In the genomic region with DNA sequence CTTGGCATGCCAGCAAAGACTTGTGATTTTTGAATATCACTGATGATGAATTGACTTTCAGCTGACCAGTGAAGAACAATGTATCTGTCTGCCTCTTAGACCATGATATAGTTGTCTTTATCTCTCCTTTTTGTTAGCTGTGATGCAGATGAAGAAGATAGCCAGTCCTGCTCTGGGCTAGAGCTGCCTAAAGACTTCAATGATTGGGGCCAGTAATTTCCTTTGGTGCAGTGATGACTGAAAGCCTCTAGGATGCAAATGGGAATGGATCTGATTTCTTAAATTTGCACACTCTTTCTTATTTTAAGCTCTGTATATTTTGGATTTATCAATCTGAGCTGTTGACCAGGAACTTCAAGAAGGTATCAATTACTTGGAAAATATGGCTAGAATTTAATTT, we compare ENCODE assay signal across 42 cellular contexts. TPM values are rescaled to one million over a fixed set of nuclear protein-coding genes. Genes with fewer than 3 reads are reported as not detected.
"Had no signal": no experiment of that assay in that cellular context is flagged by ENCODE, and none has a peak within 500 bp of the region (broad histone marks: within the 10 kb centered on the region; RNA-seq: fewer than 3 reads in every experiment).

TAS2R9 (minus strand) TSS at position 101 of the 400 bp plus-strand sequence; CDS start at position 8, 93 bp downstream.

- H3K4me1 Mint-ChIP-seq: activated naive CD4-positive, alpha-beta T cell treated with anti-CD3 and anti-CD28 coated beads, Interleukin-2, amount 10 ng/mL, durations not matched to agents 7 days and 5 days; activated naive CD4-positive, alpha-beta T cell treated with anti-CD3 and anti-CD28 coated beads, Interleukin-2, amount 50 U/mL, for 24 hours; activated naive CD8-positive, alpha-beta T cell treated with anti-CD3 and anti-CD28 coated beads for 36 hours; activated naive CD8-positive, alpha-beta T cell treated with anti-CD3 and anti-CD28 coated beads, Interleukin-2, amount 50 U/mL, for 24 hours; activated T-helper 17 cell treated with anti-CD3 and anti-CD28 coated beads, Interleukin-2, amount 50 U/mL, for 72 hours; brain; central memory CD8-positive, alpha-beta T cell had no signal

- H3K36me3 Mint-ChIP-seq: activated naive CD4-positive, alpha-beta T cell treated with anti-CD3 and anti-CD28 coated beads, Interleukin-2, amount 10 ng/mL, durations not matched to agents 7 days and 5 days; activated naive CD4-positive, alpha-beta T cell treated with anti-CD3 and anti-CD28 coated beads, Interleukin-2, amount 50 U/mL, for 24 hours; activated naive CD4-positive, alpha-beta T cell treated with anti-CD3 and anti-CD28 coated beads, Interleukin-2, amount 50 U/mL, for 72 hours; activated naive CD8-positive, alpha-beta T cell; activated naive CD8-positive, alpha-beta T cell treated with anti-CD3 and anti-CD28 coated beads for 36 hours; activated naive CD8-positive, alpha-beta T cell treated with anti-CD3 and anti-CD28 coated beads, Interleukin-2, amount 10 ng/mL, durations not matched to agents 7 days and 5 days; brain had no signal

- H3K27me3 Mint-ChIP-seq: activated naive CD4-positive, alpha-beta T cell treated with anti-CD3 and anti-CD28 coated beads, Interleukin-2, amount 10 ng/mL, durations not matched to agents 7 days and 5 days had no signal

- H3K9me3 Mint-ChIP-seq: activated naive CD4-positive, alpha-beta T cell treated with anti-CD3 and anti-CD28 coated beads for 36 hours; activated naive CD4-positive, alpha-beta T cell treated with anti-CD3 and anti-CD28 coated beads, Interleukin-2, amount 10 ng/mL, durations not matched to agents 7 days and 5 days; activated naive CD4-positive, alpha-beta T cell treated with anti-CD3 and anti-CD28 coated beads, Interleukin-2, amount 50 U/mL, for 24 hours; activated naive CD4-positive, alpha-beta T cell treated with anti-CD3 and anti-CD28 coated beads, Interleukin-2, amount 50 U/mL, for 72 hours; activated naive CD8-positive, alpha-beta T cell treated with anti-CD3 and anti-CD28 coated beads for 36 hours; activated naive CD8-positive, alpha-beta T cell treated with anti-CD3 and anti-CD28 coated beads, Interleukin-2, amount 10 ng/mL, durations not matched to agents 7 days and 5 days; activated naive CD8-positive, alpha-beta T cell treated with anti-CD3 and anti-CD28 coated beads, Interleukin-2, amount 50 U/mL, for 24 hours; activated T-cell treated with anti-CD3 and anti-CD28 coated beads, Interleukin-2, amount 50 U/mL, for 24 hours; activated T-cell treated with anti-CD3 and anti-CD28 coated beads, Interleukin-2, amount 50 U/mL, for 4 hours; activated T-cell treated with anti-CD3 and anti-CD28 coated beads, Interleukin-2, amount 50 U/mL, for 72 hours; activated T-helper 1 cell treated with anti-CD3 and anti-CD28 coated beads, Interleukin-12 subunit alpha, Interleukin-12 subunit beta, Interleukin-2, Interleukin-4 antibody, amounts not matched to agents 30 ng/mL and 10 ng/mL and 1 ng/mL, durations not matched to agents 14 hours and 24 hours and 36 hours; activated T-helper 17 cell treated with anti-CD3 and anti-CD28 coated beads, Interleukin-2, amount 50 U/mL, for 72 hours; activated T-helper 2 cell treated with anti-CD3 and anti-CD28 coated beads, Interferon-gamma antibody, Interleukin-2, Interleukin-4, amounts not matched to agents 10 μg/mL and 5 μg/mL and 100 μg/mL, durations not matched to agents 14 hours and 24 hours and 36 hours; brain; central memory CD8-positive, alpha-beta T cell had no signal

- H3K27ac ChIP-seq: adrenal gland, ascending aorta, body of pancreas, brain microvascular endothelial cell, breast epithelium, cardiac muscle cell had no signal

- H3K4me3 Mint-ChIP-seq: activated naive CD4-positive, alpha-beta T cell treated with anti-CD3 and anti-CD28 coated beads for 36 hours; activated naive CD4-positive, alpha-beta T cell treated with anti-CD3 and anti-CD28 coated beads, Interleukin-2, amount 10 ng/mL, durations not matched to agents 7 days and 5 days; activated naive CD4-positive, alpha-beta T cell treated with anti-CD3 and anti-CD28 coated beads, Interleukin-2, amount 50 U/mL, for 24 hours; activated naive CD8-positive, alpha-beta T cell; activated naive CD8-positive, alpha-beta T cell treated with anti-CD3 and anti-CD28 coated beads for 36 hours; activated naive CD8-positive, alpha-beta T cell treated with anti-CD3 and anti-CD28 coated beads, Interleukin-2, amount 10 ng/mL, durations not matched to agents 7 days and 5 days; activated naive CD8-positive, alpha-beta T cell treated with anti-CD3 and anti-CD28 coated beads, Interleukin-2, amount 50 U/mL, for 24 hours; activated T-cell treated with anti-CD3 and anti-CD28 coated beads, Interleukin-2, amount 50 U/mL, for 24 hours; activated T-cell treated with anti-CD3 and anti-CD28 coated beads, Interleukin-2, amount 50 U/mL, for 4 hours; activated T-cell treated with anti-CD3 and anti-CD28 coated beads, Interleukin-2, amount 50 U/mL, for 72 hours; activated T-helper 1 cell treated with anti-CD3 and anti-CD28 coated beads, Interleukin-12 subunit alpha, Interleukin-12 subunit beta, Interleukin-2, Interleukin-4 antibody, amounts not matched to agents 30 ng/mL and 10 ng/mL and 1 ng/mL, durations not matched to agents 14 hours and 24 hours and 36 hours; activated T-helper 17 cell treated with anti-CD3 and anti-CD28 coated beads, Interleukin-2, amount 50 U/mL, for 72 hours; brain; central memory CD8-positive, alpha-beta T cell had no signal

- H3K4me3 ChIP-seq: adrenal gland, ascending aorta, body of pancreas, breast epithelium, cardiac muscle cell had no signal

- H3K4me1 ChIP-seq: adrenal gland, ascending aorta, body of pancreas, breast epithelium had no signal

- DNase-seq: activated effector memory CD4-positive, alpha-beta T cell treated with anti-CD3 and anti-CD28 coated beads, Interleukin-2, amount 50 U/mL, for 16 hours; activated effector memory CD4-positive, alpha-beta T cell treated with Interleukin-2 at 50 U/mL for 16 hours; activated gamma-delta T cell; activated gamma-delta T cell treated with Interleukin-2 at 50 U/mL for 16 hours; activated naive CD4-positive, alpha-beta T cell; activated naive CD4-positive, alpha-beta T cell treated with anti-CD3 and anti-CD28 coated beads for 36 hours; activated naive CD4-positive, alpha-beta T cell treated with anti-CD3 and anti-CD28 coated beads, Interleukin-2, amount 10 ng/mL, durations not matched to agents 7 days and 5 days; activated naive CD4-positive, alpha-beta T cell treated with anti-CD3 and anti-CD28 coated beads, Interleukin-2, amount 50 U/mL, for 16 hours; activated naive CD4-positive, alpha-beta T cell treated with Interleukin-2 at 50 U/mL for 16 hours; activated naive CD8-positive, alpha-beta T cell treated with anti-CD3 and anti-CD28 coated beads for 36 hours; activated naive CD8-positive, alpha-beta T cell treated with anti-CD3 and anti-CD28 coated beads, Interleukin-2, amount 10 ng/mL, durations not matched to agents 7 days and 5 days; activated naive CD8-positive, alpha-beta T cell treated with anti-CD3 and anti-CD28 coated beads, Interleukin-2, amount 50 U/mL, for 24 hours; activated T-cell treated with anti-CD3 and anti-CD28 coated beads, Interleukin-2, amount 50 U/mL, for 1 hour; activated T-cell treated with anti-CD3 and anti-CD28 coated beads, Interleukin-2, amount 50 U/mL, for 24 hours; activated T-cell treated with anti-CD3 and anti-CD28 coated beads, Interleukin-2, amount 50 U/mL, for 4 hours; activated T-cell treated with anti-CD3 and anti-CD28 coated beads, Interleukin-2, amount 50 U/mL, for 48 hours; activated T-cell treated with anti-CD3 and anti-CD28 coated beads, Interleukin-2, amount 50 U/mL, for 72 hours; adrenal gland; amniotic stem cell; amygdala; anterior cingulate cortex; aorta; body of pancreas; brain microvascular endothelial cell; caudate nucleus; central memory CD4-positive, alpha-beta T cell; cerebellar nuclear complex had no signal

- H3K27ac Mint-ChIP-seq: activated naive CD4-positive, alpha-beta T cell treated with anti-CD3 and anti-CD28 coated beads for 36 hours; activated naive CD4-positive, alpha-beta T cell treated with anti-CD3 and anti-CD28 coated beads, Interleukin-2, amount 10 ng/mL, durations not matched to agents 7 days and 5 days; activated naive CD4-positive, alpha-beta T cell treated with anti-CD3 and anti-CD28 coated beads, Interleukin-2, amount 50 U/mL, for 24 hours; activated naive CD4-positive, alpha-beta T cell treated with anti-CD3 and anti-CD28 coated beads, Interleukin-2, amount 50 U/mL, for 72 hours; activated naive CD8-positive, alpha-beta T cell; activated naive CD8-positive, alpha-beta T cell treated with anti-CD3 and anti-CD28 coated beads for 36 hours; activated naive CD8-positive, alpha-beta T cell treated with anti-CD3 and anti-CD28 coated beads, Interleukin-2, amount 10 ng/mL, durations not matched to agents 7 days and 5 days; activated naive CD8-positive, alpha-beta T cell treated with anti-CD3 and anti-CD28 coated beads, Interleukin-2, amount 50 U/mL, for 24 hours; activated T-cell treated with anti-CD3 and anti-CD28 coated beads, Interleukin-2, amount 50 U/mL, for 24 hours; activated T-cell treated with anti-CD3 and anti-CD28 coated beads, Interleukin-2, amount 50 U/mL, for 72 hours; activated T-helper 1 cell treated with anti-CD3 and anti-CD28 coated beads, Interleukin-12 subunit alpha, Interleukin-12 subunit beta, Interleukin-2, Interleukin-4 antibody, amounts not matched to agents 30 ng/mL and 10 ng/mL and 1 ng/mL, durations not matched to agents 14 hours and 24 hours and 36 hours; activated T-helper 17 cell treated with anti-CD3 and anti-CD28 coated beads, Interleukin-2, amount 50 U/mL, for 72 hours; activated T-helper 2 cell treated with anti-CD3 and anti-CD28 coated beads, Interferon-gamma antibody, Interleukin-2, Interleukin-4, amounts not matched to agents 10 μg/mL and 5 μg/mL and 100 μg/mL, durations not matched to agents 14 hours and 24 hours and 36 hours; brain had no signal

- H3K9me3 ChIP-seq: adrenal gland, ascending aorta, body of pancreas, breast epithelium had no signal

- H3K27me3 ChIP-seq: adrenal gland, ascending aorta, body of pancreas, brain microvascular endothelial cell, breast epithelium, cardiac muscle cell had no signal

- H3K36me3 ChIP-seq: adrenal gland, ascending aorta, brain microvascular endothelial cell, breast epithelium, cardiac muscle cell had no signal

RNA-seq across cellular contexts. Expression of gene TAS2R9, which starts in this region (rescaled TPM):
- total RNA-seq: activated naive CD4-positive, alpha-beta T cell treated with anti-CD3 and anti-CD28 coated beads for 36 hours; activated naive CD4-positive, alpha-beta T cell treated with anti-CD3 and anti-CD28 coated beads, Interleukin-2, amount 50 U/mL, for 72 hours; activated naive CD8-positive, alpha-beta T cell treated with anti-CD3 and anti-CD28 coated beads for 36 hours; activated T-cell treated with anti-CD3 and anti-CD28 coated beads, Interleukin-2, amount 50 U/mL, for 4 hours; activated T-cell treated with anti-CD3 and anti-CD28 coated beads, Interleukin-2, amount 50 U/mL, for 72 hours; activated T-helper 1 cell treated with anti-CD3 and anti-CD28 coated beads, Interleukin-12 subunit alpha, Interleukin-12 subunit beta, Interleukin-2, Interleukin-4 antibody, amounts not matched to agents 30 ng/mL and 10 ng/mL and 1 ng/mL, durations not matched to agents 14 hours and 24 hours and 36 hours; activated T-helper 17 cell treated with anti-CD3 and anti-CD28 coated beads, Interleukin-2, amount 50 U/mL, for 72 hours; activated T-helper 2 cell treated with anti-CD3 and anti-CD28 coated beads, Interferon-gamma antibody, Interleukin-2, Interleukin-4, amounts not matched to agents 10 μg/mL and 5 μg/mL and 100 μg/mL, durations not matched to agents 14 hours and 24 hours and 36 hours; adrenal gland; aorta; ascending aorta; astrocyte; body of pancreas; breast epithelium; bronchial epithelial cell; cardiac septum; chondrocyte had no signal
- polyA plus RNA-seq: aorta, cardiac muscle cell had no signal
